ENCODE assay signal across 12 cellular contexts in genomic region chr9:91483189-91483691, GRCh38. TPM values are rescaled to one million over a fixed set of nuclear protein-coding genes. Genes with fewer than 3 reads are reported as not detected.
DNase-seq lines count a peak whose midpoint lies in the region; TF ChIP-seq lines count a peak whose summit lies in the region.
"Had no signal": no experiment of that assay in that cellular context is flagged by ENCODE, and none has a peak within 500 bp of the region (broad histone marks: within the 10 kb centered on the region; RNA-seq: fewer than 3 reads in every experiment).

No MANE protein-coding gene starts in this region.

- H4K8ac ChIP-seq in neuronal stem cell (ENCODE audit: low read depth, low read length) = no peak overlapping the region

- intact Hi-C loops in transverse colon (cut with DNase I; ENCODE audit: low total_unique reads) (no loop called here), lower leg skin (cut with DNase I; ENCODE audit: low total_unique reads) (no loop called here)

- no peak overlapping the region for H3K9ac ChIP-seq in neuronal stem cell (ENCODE audit: low read depth, low read length, poor library complexity)

- no peak for TF ChIP-seq POLR2A in transverse colon (IDR thresholded peaks at IDR 0.05)
- TF ChIP-seq POLR2A in lower leg skin (IDR thresholded peaks at IDR 0.05) = no peak

- H3K27ac Mint-ChIP-seq in nephron progenitor cell = no peak overlapping the region
- H3K27ac Mint-ChIP-seq: T-cell had no signal

- H2BK120ac ChIP-seq in neuronal stem cell (ENCODE audit: low read depth, low read length) = no peak overlapping the region

- H3K9me3 Mint-ChIP-seq in nephron progenitor cell = no peaks in the 10 kb centered on the region
- H3K9me3 Mint-ChIP-seq: natural killer cell treated with Interleukin-12 subunit alpha and Interleukin-12 subunit beta and Interleukin-15 and Interleukin-18, amount 100 ng/mL, for 72 hours; T-cell had no signal

- no peaks in the 10 kb centered on the region for H3K79me1 ChIP-seq in neuronal stem cell (ENCODE audit: low read depth, low read length)

- in situ Hi-C loops in transverse colon (cut with MboI; ENCODE audit: low pct_ligation_motif_present in 1 of 4, low pct_unique_long_range_greater_than_20kb in 1 of 4, low sequenced_read_pairs in 3 of 4) = no loop called here

- no peak for TF ChIP-seq CTCF in transverse colon (IDR thresholded peaks at IDR 0.05)
- no peak for TF ChIP-seq CTCF in lower leg skin (IDR thresholded peaks at IDR 0.05)
- no peak for TF ChIP-seq CTCF in nephron progenitor cell (IDR thresholded peaks at IDR 0.05)

- no peak overlapping the region for H2BK5ac ChIP-seq in neuronal stem cell (ENCODE audit: low read length)

- peaks cover 0 to 3% (median 0%) of the 10 kb centered on the region in 3 experiments for H3K27me3 ChIP-seq in neuronal stem cell (ENCODE audit: control insufficient read depth in 3 of 3, insufficient read depth in 3 of 3, low read depth in 1 of 3, low read length in 3 of 3)
- no peaks in the 10 kb centered on the region for H3K27me3 ChIP-seq in transverse colon

- H3K4me2 ChIP-seq in neuronal stem cell (ENCODE audit: insufficient read depth, low read length, poor library complexity, severe bottlenecking) = no peak overlapping the region

- DNase-seq in M059J (ENCODE audit: low read depth) (peak; percentile 78), fibroblast of peridontal ligament (ENCODE audit: extremely low read depth) (peak; percentile 65), neuronal stem cell (ENCODE audit: low spot score) (no peak), transverse colon (no peak), lower leg skin (ENCODE audit: low spot score in 2 of 2) (no peak), nephron progenitor cell (no peak), activated T-cell treated with anti-CD3 and anti-CD28 coated beads for 4 hours (no peak)
- DNase-seq: activated CD4-positive, alpha-beta T cell treated with anti-CD3 and anti-CD28 coated beads for 48 hours; activated effector memory CD4-positive, alpha-beta T cell treated with Interleukin-2 at 50 U/mL for 16 hours; Kasumi-1; T-cell had no signal

- H3K23ac ChIP-seq in neuronal stem cell (ENCODE audit: low read depth, low read length, poor library complexity) = no peak overlapping the region

- no peak overlapping the region for H2BK12ac ChIP-seq in neuronal stem cell (ENCODE audit: low read length)

- H3K4me1 Mint-ChIP-seq in nephron progenitor cell = peaks cover 8% of the 10 kb centered on the region
- H3K4me1 Mint-ChIP-seq: T-cell had no signal

- H3K4me3 ChIP-seq in neuronal stem cell (ENCODE audit: low read length in 2 of 2) (no peak overlapping the region), transverse colon (no peak overlapping the region), lower leg skin (ENCODE audit: low read depth, poor library complexity, severe bottlenecking) (no peak overlapping the region)

- H3K14ac ChIP-seq in neuronal stem cell (ENCODE audit: low read length) = no peak overlapping the region

- H2AFZ ChIP-seq in neuronal stem cell (ENCODE audit: low read length) = no peak overlapping the region

- H3K18ac ChIP-seq in neuronal stem cell (ENCODE audit: low read length) = peak overlapping the region; percentile 19

- no peaks in the 10 kb centered on the region for H3K4me1 ChIP-seq in neuronal stem cell (ENCODE audit: control insufficient read depth in 2 of 2, insufficient read depth in 1 of 2, low read depth in 1 of 2, low read length in 2 of 2)
- H3K4me1 ChIP-seq in transverse colon = no peaks in the 10 kb centered on the region

- H2AK5ac ChIP-seq in neuronal stem cell (ENCODE audit: low read depth, low read length) = no peak overlapping the region

- peaks cover 41% of the 10 kb centered on the region for H3K27me3 Mint-ChIP-seq in nephron progenitor cell (ENCODE audit: low read depth, poor library complexity)

- H3K4me3 Mint-ChIP-seq in nephron progenitor cell = no peak overlapping the region
- H3K4me3 Mint-ChIP-seq: natural killer cell treated with Interleukin-12 subunit alpha and Interleukin-12 subunit beta and Interleukin-15 and Interleukin-18, amount 100 ng/mL, for 72 hours; T-cell had no signal

- no peak overlapping the region for H3K27ac ChIP-seq in neuronal stem cell (replicated peaks; ENCODE audit: low read length)
- H3K27ac ChIP-seq in transverse colon = peak overlapping the region; percentile 45 to 61 (median 54)

- peak; percentile 85 for TF ChIP-seq EP300 in transverse colon (IDR thresholded peaks at IDR 0.05; ENCODE audit: low read depth)

- no CpG with 5 or more reads among the region's 5 CpGs for WGBS in neuronal stem cell (ENCODE audit: extremely low coverage in 2 of 2, insufficient read length in 2 of 2, insufficient replicate concordance in 1 of 2), 2 donors
- WGBS in transverse colon (ENCODE audit: low coverage in 1 of 2), 2 donors = 48 to 55% methylated on average over 4 to 5 of the region's 5 CpGs
- WGBS in lower leg skin, 2 donors = 33 to 45% methylated on average over 5 of the region's 5 CpGs

- H3K4ac ChIP-seq in neuronal stem cell (ENCODE audit: low read length) = no peak overlapping the region

- no peaks in the 10 kb centered on the region for H3K36me3 ChIP-seq in neuronal stem cell (replicated peaks in 1 of 2; ENCODE audit: control insufficient read depth in 2 of 2, insufficient read depth in 2 of 2, low read length in 2 of 2)
- no peaks in the 10 kb centered on the region for H3K36me3 ChIP-seq in transverse colon

- H3K36me3 Mint-ChIP-seq in nephron progenitor cell (ENCODE audit: low read depth) = no peaks in the 10 kb centered on the region
- H3K36me3 Mint-ChIP-seq: natural killer cell treated with Interleukin-12 subunit alpha and Interleukin-12 subunit beta and Interleukin-15 and Interleukin-18, amount 100 ng/mL, for 72 hours; T-cell had no signal

- H3K9me3 ChIP-seq in neuronal stem cell (replicated peaks in 1 of 2; ENCODE audit: control insufficient read depth in 2 of 2, insufficient read depth in 1 of 2, low read depth in 1 of 2, low read length in 2 of 2) (no peaks in the 10 kb centered on the region), transverse colon (no peaks in the 10 kb centered on the region)

- no peak overlapping the region for H4K91ac ChIP-seq in neuronal stem cell (ENCODE audit: low read depth, low read length, poor library complexity)

- no peak overlapping the region for H2BK15ac ChIP-seq in neuronal stem cell (ENCODE audit: low read length)

RNA-seq across cellular contexts. Expression of gene NFIL3, which starts 59.6 kb away (rescaled TPM):
- 15.4 and 20.6 TPM in 2 replicates for total RNA-seq in M059J (2014; rRNA removed; shearing (Covaris generic))
- 14.2 TPM for polyA plus RNA-seq in neuronal stem cell (2013, experiment 1 of 2)
- polyA plus RNA-seq in neuronal stem cell (2013, experiment 2 of 2) = 14.3 TPM
- total RNA-seq in transverse colon (10 to 100 TPM; 15.8 to 26.4 (median 22.2) TPM), lower leg skin (10 to 100 TPM; 23.5 to 42.5 (median 37.6) TPM)

Comparison
In these comparisons a context has a peak if more than half of its experiments do, and no peak if none do; other contexts are left out.
1. DNase-seq: peak in M059J (single experiment) and fibroblast of peridontal ligament (single experiment); none in neuronal stem cell (single experiment), transverse colon (single experiment), lower leg skin (0 of 2), nephron progenitor cell (single experiment) and activated T-cell treated with anti-CD3 and anti-CD28 coated beads for 4 hours (single experiment).